In the genomic region with DNA sequence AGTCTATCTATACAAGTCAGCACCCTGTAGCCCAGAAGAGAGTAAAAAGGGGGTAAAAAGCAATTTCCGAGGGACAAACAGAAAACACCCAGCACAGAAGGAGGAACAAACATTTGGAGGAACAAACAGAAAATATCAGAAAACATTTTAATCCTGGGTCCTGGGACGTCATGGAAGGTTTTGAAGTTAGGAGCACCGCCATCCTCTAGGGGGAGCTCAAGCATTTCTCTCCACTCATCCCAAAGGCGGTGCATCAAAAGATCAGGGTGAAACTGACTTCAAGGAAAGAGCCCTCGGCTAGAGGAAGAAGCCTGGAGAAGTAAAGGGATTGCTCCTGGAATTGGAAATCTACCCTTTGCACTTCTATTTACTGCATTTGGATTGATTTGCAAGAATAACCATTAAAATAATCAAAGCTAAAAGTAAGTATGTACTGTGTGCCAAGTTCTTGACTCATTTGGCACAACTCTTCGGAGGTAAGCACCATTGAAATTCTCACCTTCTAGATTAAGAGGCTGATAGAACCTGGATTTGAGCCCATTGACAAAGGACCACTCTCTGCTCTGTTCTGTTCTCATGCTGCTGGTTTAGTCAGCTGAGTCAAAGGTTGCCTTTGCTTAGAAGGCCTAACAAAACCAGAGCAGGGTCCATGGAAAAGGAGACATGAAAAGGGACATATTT, we compare ENCODE assay signal across 1 cellular context.
TF ChIP-seq lines count a peak whose summit lies in the region.

No MANE protein-coding gene starts in this region.

TF ChIP-seq in H1, 55 proteins besides CTCF, POLR2A, EP300 and RAD21 (continued from another document):
- TF ChIP-seq, protein P1, sequence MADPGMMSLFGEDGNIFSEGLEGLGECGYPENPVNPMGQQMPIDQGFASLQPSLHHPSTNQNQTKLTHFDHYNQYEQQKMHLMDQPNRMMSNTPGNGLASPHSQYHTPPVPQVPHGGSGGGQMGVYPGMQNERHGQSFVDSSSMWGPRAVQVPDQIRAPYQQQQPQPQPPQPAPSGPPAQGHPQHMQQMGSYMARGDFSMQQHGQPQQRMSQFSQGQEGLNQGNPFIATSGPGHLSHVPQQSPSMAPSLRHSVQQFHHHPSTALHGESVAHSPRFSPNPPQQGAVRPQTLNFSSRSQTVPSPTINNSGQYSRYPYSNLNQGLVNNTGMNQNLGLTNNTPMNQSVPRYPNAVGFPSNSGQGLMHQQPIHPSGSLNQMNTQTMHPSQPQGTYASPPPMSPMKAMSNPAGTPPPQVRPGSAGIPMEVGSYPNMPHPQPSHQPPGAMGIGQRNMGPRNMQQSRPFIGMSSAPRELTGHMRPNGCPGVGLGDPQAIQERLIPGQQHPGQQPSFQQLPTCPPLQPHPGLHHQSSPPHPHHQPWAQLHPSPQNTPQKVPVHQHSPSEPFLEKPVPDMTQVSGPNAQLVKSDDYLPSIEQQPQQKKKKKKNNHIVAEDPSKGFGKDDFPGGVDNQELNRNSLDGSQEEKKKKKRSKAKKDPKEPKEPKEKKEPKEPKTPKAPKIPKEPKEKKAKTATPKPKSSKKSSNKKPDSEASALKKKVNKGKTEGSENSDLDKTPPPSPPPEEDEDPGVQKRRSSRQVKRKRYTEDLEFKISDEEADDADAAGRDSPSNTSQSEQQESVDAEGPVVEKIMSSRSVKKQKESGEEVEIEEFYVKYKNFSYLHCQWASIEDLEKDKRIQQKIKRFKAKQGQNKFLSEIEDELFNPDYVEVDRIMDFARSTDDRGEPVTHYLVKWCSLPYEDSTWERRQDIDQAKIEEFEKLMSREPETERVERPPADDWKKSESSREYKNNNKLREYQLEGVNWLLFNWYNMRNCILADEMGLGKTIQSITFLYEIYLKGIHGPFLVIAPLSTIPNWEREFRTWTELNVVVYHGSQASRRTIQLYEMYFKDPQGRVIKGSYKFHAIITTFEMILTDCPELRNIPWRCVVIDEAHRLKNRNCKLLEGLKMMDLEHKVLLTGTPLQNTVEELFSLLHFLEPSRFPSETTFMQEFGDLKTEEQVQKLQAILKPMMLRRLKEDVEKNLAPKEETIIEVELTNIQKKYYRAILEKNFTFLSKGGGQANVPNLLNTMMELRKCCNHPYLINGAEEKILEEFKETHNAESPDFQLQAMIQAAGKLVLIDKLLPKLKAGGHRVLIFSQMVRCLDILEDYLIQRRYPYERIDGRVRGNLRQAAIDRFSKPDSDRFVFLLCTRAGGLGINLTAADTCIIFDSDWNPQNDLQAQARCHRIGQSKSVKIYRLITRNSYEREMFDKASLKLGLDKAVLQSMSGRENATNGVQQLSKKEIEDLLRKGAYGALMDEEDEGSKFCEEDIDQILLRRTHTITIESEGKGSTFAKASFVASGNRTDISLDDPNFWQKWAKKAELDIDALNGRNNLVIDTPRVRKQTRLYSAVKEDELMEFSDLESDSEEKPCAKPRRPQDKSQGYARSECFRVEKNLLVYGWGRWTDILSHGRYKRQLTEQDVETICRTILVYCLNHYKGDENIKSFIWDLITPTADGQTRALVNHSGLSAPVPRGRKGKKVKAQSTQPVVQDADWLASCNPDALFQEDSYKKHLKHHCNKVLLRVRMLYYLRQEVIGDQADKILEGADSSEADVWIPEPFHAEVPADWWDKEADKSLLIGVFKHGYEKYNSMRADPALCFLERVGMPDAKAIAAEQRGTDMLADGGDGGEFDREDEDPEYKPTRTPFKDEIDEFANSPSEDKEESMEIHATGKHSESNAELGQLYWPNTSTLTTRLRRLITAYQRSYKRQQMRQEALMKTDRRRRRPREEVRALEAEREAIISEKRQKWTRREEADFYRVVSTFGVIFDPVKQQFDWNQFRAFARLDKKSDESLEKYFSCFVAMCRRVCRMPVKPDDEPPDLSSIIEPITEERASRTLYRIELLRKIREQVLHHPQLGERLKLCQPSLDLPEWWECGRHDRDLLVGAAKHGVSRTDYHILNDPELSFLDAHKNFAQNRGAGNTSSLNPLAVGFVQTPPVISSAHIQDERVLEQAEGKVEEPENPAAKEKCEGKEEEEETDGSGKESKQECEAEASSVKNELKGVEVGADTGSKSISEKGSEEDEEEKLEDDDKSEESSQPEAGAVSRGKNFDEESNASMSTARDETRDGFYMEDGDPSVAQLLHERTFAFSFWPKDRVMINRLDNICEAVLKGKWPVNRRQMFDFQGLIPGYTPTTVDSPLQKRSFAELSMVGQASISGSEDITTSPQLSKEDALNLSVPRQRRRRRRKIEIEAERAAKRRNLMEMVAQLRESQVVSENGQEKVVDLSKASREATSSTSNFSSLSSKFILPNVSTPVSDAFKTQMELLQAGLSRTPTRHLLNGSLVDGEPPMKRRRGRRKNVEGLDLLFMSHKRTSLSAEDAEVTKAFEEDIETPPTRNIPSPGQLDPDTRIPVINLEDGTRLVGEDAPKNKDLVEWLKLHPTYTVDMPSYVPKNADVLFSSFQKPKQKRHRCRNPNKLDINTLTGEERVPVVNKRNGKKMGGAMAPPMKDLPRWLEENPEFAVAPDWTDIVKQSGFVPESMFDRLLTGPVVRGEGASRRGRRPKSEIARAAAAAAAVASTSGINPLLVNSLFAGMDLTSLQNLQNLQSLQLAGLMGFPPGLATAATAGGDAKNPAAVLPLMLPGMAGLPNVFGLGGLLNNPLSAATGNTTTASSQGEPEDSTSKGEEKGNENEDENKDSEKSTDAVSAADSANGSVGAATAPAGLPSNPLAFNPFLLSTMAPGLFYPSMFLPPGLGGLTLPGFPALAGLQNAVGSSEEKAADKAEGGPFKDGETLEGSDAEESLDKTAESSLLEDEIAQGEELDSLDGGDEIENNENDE (IDR thresholded peaks at IDR 0.05; ENCODE audit: insufficient replicate concordance, low read length) = no peak
- 0 out of 2 replicates have a peak, but pooled peaks have one; percentile 27 for TF ChIP-seq YY1 (IDR thresholded peaks at IDR 0.05; ENCODE audit: low read depth, low read length)
TF ChIP-seq in H1: peak in this region for 2.
